ENCODE assay signal across 1 cellular context in the genomic region with DNA sequence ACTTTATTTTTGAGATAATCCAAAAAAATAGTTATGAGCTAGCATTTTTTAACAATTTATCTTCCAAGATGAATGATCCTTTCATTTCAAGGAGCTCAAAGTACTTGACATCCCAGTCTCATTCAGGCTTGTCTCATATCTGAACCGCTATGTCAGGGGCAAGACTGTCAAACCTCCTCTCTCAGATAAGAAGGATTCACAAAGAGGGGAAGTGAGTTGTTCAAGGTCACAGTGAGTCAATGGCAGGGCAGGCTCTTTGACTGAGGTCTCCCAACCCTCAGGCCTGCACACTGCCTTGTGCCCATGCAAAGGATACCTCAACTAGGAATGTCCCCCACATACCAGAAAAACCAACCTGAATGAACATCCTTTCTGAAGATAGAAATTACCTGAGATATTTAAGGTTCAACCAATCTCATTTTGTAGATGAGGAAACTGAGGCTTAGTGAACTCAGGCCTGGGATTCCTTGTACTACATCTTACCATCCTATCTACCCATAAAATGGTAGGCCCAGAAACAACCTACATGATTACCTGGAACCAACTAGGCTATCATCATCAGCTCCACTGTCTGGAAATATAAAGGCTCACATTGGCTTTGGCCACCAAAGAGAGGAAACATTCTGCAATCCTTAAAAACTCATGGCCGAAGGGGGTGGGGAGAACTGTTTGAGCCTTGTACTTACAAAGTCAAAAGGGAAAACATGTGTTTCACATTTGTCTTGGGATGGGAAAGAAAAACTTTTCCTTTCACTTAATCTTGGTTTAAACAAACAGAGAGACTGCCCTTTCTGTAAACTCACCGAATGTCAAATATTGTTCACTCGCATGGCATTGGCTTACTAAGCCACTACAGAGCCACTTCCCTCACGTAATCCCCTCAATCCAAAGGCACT.
TF ChIP-seq lines count a peak whose summit lies in the region.

No MANE protein-coding gene starts in this region.

TF ChIP-seq in GM12878, 131 proteins besides CTCF, POLR2A, EP300 and RAD21:
- TF ChIP-seq, protein P1, sequence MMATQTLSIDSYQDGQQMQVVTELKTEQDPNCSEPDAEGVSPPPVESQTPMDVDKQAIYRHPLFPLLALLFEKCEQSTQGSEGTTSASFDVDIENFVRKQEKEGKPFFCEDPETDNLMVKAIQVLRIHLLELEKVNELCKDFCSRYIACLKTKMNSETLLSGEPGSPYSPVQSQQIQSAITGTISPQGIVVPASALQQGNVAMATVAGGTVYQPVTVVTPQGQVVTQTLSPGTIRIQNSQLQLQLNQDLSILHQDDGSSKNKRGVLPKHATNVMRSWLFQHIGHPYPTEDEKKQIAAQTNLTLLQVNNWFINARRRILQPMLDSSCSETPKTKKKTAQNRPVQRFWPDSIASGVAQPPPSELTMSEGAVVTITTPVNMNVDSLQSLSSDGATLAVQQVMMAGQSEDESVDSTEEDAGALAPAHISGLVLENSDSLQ (IDR thresholded peaks at IDR 0.05), result no peak
- TF ChIP-seq NRF1 (conservative IDR thresholded peaks at IDR 0.05; ENCODE audit: low read depth, low read length) (no peak), TCF7 (IDR thresholded peaks at IDR 0.05; ENCODE audit: borderline replicate concordance) (no peak), SPI1 (IDR thresholded peaks at IDR 0.05; ENCODE audit: borderline replicate concordance, insufficient read depth, low read depth, low read length) (peak; percentile 52; the same call in 1 of the 2 replicates)
- TF ChIP-seq, protein P2, sequence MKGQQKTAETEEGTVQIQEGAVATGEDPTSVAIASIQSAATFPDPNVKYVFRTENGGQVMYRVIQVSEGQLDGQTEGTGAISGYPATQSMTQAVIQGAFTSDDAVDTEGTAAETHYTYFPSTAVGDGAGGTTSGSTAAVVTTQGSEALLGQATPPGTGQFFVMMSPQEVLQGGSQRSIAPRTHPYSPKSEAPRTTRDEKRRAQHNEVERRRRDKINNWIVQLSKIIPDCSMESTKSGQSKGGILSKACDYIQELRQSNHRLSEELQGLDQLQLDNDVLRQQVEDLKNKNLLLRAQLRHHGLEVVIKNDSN (IDR thresholded peaks at IDR 0.05; ENCODE audit: borderline replicate concordance, extremely low read length, insufficient read depth, low read depth, low read length), result no peak
- TF ChIP-seq, protein P3, sequence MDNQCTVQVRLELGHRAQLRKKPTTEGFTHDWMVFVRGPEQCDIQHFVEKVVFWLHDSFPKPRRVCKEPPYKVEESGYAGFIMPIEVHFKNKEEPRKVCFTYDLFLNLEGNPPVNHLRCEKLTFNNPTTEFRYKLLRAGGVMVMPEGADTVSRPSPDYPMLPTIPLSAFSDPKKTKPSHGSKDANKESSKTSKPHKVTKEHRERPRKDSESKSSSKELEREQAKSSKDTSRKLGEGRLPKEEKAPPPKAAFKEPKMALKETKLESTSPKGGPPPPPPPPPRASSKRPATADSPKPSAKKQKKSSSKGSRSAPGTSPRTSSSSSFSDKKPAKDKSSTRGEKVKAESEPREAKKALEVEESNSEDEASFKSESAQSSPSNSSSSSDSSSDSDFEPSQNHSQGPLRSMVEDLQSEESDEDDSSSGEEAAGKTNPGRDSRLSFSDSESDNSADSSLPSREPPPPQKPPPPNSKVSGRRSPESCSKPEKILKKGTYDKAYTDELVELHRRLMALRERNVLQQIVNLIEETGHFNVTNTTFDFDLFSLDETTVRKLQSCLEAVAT (IDR thresholded peaks at IDR 0.05), result peak; percentile 78
TF ChIP-seq in GM12878: peak in this region for 2.
